ENCODE assay signal across 20 cellular contexts in genomic region chr17:50167371-50167770, GRCh38. TPM values are rescaled to one million over a fixed set of nuclear protein-coding genes. Genes with fewer than 3 reads are reported as not detected.
DNase-seq lines count a peak whose midpoint lies in the region; ATAC-seq and TF ChIP-seq lines count a peak whose summit lies in the region.
"Had no signal": no experiment of that assay in that cellular context is flagged by ENCODE, and none has a peak within 500 bp of the region (broad histone marks: within the 10 kb centered on the region; RNA-seq: fewer than 3 reads in every experiment).

No MANE protein-coding gene starts in this region.

- H2AK9ac ChIP-seq in IMR-90 (replicated peaks; ENCODE audit: low read depth, low read length, poor library complexity), result peak overlapping the region; percentile 55

- H3K9me3 ChIP-seq in IMR-90 (ENCODE audit: control insufficient read depth, insufficient read depth, low read length) (no peaks in the 10 kb centered on the region), esophagus muscularis mucosa (no peaks in the 10 kb centered on the region)
- H3K9me3 ChIP-seq: MG63 had no signal

- H3K4me2 ChIP-seq in IMR-90 (ENCODE audit: low read depth, low read length), result no peak overlapping the region

- no peak overlapping the region for H3K14ac ChIP-seq in IMR-90 (replicated peaks; ENCODE audit: low read depth, low read length)

- no peak for TF ChIP-seq CTCF in IMR-90 (conservative IDR thresholded peaks at IDR 0.05; ENCODE audit: low read depth, low read length)
- TF ChIP-seq CTCF in esophagus muscularis mucosa (IDR thresholded peaks at IDR 0.05), result no peak
- TF ChIP-seq CTCF in nephron (IDR thresholded peaks at IDR 0.05; ENCODE audit: unreplicated experiment in 3 of 3), result no peak
- TF ChIP-seq CTCF in brain microvascular endothelial cell (IDR thresholded peaks at IDR 0.05; ENCODE audit: low read depth, low read length, missing control alignments), result no peak

- H3K36me3 Mint-ChIP-seq in nephron (ENCODE audit: low read depth), result no peaks in the 10 kb centered on the region
- no peaks in the 10 kb centered on the region for H3K36me3 Mint-ChIP-seq in stimulated activated memory B cell treated with anti-CD40 and anti-IgM and Interleukin-4, amounts not matched to agents 10 μg/mL and 1 μg/mL and 100 μg/mL, for 72 hours
- H3K36me3 Mint-ChIP-seq: CD8-positive, alpha-beta T cell had no signal

- DNase-seq in IMR-90, result no peak
- DNase-seq in esophagus muscularis mucosa (ENCODE audit: extremely low spot score), result no peak
- DNase-seq in activated CD8-positive, alpha-beta memory T cell treated with anti-CD3 and anti-CD28 coated beads for 24 hours, result no peak
- DNase-seq in brain microvascular endothelial cell, result no peak
- DNase-seq: CD8-positive, alpha-beta T cell; DMS79 treated with DMSO at 0.1 percent for 48 hours; GDM1; HFFc6; KG1; MG63; NCI-H1105 treated with DMSO at 0.1 percent for 48 hours; NCI-H187; NCI-H446; NCI-H748 treated with DMSO at 0.1 percent for 48 hours; SHP77 treated with DMSO at 0.1 percent for 48 hours had no signal

- WGBS in IMR-90 (ENCODE audit: extremely low coverage in 2 of 2, insufficient read length in 1 of 2), 2 experiments, result 84% methylated on average over 7 of the region's 19 CpGs; no CpG with 5 or more reads in 1 of the 2 experiments
- WGBS in esophagus muscularis mucosa, result 80% methylated on average over 11 of the region's 19 CpGs

- H3K27ac ChIP-seq in IMR-90 (ENCODE audit: insufficient read depth, low read length), result no peak overlapping the region
- peak overlapping the region; percentile 34 to 96 (median 90) for H3K27ac ChIP-seq in esophagus muscularis mucosa (replicated peaks in 1 of 4)
- no peak overlapping the region for H3K27ac ChIP-seq in brain microvascular endothelial cell
- H3K27ac ChIP-seq: HL-60 had no signal

- no peak for TF ChIP-seq RAD21 in IMR-90 (IDR thresholded peaks at IDR 0.05; ENCODE audit: low read length)

- H3K4me3 Mint-ChIP-seq in nephron, result peak overlapping the region in 2 of 3 experiments; percentile 36 to 92
- no peak overlapping the region for H3K4me3 Mint-ChIP-seq in stimulated activated memory B cell treated with anti-CD40 and anti-IgM and Interleukin-4, amounts not matched to agents 10 μg/mL and 1 μg/mL and 100 μg/mL, for 72 hours
- H3K4me3 Mint-ChIP-seq: CD8-positive, alpha-beta T cell had no signal

- H3K27me3 ChIP-seq in IMR-90 (ENCODE audit: control insufficient read depth, insufficient read depth, low read length), result no peaks in the 10 kb centered on the region
- H3K27me3 ChIP-seq in esophagus muscularis mucosa, result no peaks in the 10 kb centered on the region
- H3K27me3 ChIP-seq in brain microvascular endothelial cell (replicated peaks), result no peaks in the 10 kb centered on the region
- H3K27me3 ChIP-seq: MG63 had no signal

- peaks cover 0 to 4% of the 10 kb centered on the region in 2 experiments; a peak in 1 of 4 replicates for H3K79me1 ChIP-seq in IMR-90 (ENCODE audit: low read depth in 1 of 2, low read length in 2 of 2)

- in situ Hi-C loops in IMR-90 (cut with MboI; ENCODE audit: low sequenced_read_pairs) (no loop called here), brain microvascular endothelial cell (cut with HindIII; ENCODE audit: low pct_ligation_motif_present, low sequenced_read_pairs) (no loop called here)

- H3K18ac ChIP-seq in IMR-90 (ENCODE audit: low read depth, low read length), result no peak overlapping the region

- H2BK20ac ChIP-seq in IMR-90 (ENCODE audit: low read depth, low read length), result no peak overlapping the region

- H3K36me3 ChIP-seq in IMR-90 (ENCODE audit: control insufficient read depth, insufficient read depth, low read length) (no peaks in the 10 kb centered on the region), esophagus muscularis mucosa (peaks cover 0 to 31% (median 14%) of the 10 kb centered on the region in 4 donors), brain microvascular endothelial cell (replicated peaks) (no peaks in the 10 kb centered on the region)
- H3K36me3 ChIP-seq: MG63 had no signal

- H3K27me3 Mint-ChIP-seq in nephron (ENCODE audit: low read depth), result no peaks in the 10 kb centered on the region
- no peaks in the 10 kb centered on the region for H3K27me3 Mint-ChIP-seq in stimulated activated memory B cell treated with anti-CD40 and anti-IgM and Interleukin-4, amounts not matched to agents 10 μg/mL and 1 μg/mL and 100 μg/mL, for 72 hours

- no peak overlapping the region for H3K9ac ChIP-seq in IMR-90 (ENCODE audit: low read depth, low read length)

- H4K20me1 ChIP-seq in IMR-90 (ENCODE audit: insufficient read depth, low read length), result no peaks in the 10 kb centered on the region

- H2AFZ ChIP-seq in IMR-90 (replicated peaks; ENCODE audit: low read length, poor library complexity), result no peak overlapping the region

- peak overlapping the region; percentile 84; the same call in 1 of the 2 replicates for H2AK5ac ChIP-seq in IMR-90 (ENCODE audit: low read depth, low read length)

- no peak overlapping the region; the same call in 1 of the 2 replicates for H3K4ac ChIP-seq in IMR-90 (ENCODE audit: low read depth, low read length)

- no peak overlapping the region for H2BK5ac ChIP-seq in IMR-90 (ENCODE audit: low read depth, low read length, poor library complexity, severe bottlenecking)

- H3K4me1 Mint-ChIP-seq in nephron, result peaks cover 39% of the 10 kb centered on the region
- peaks cover 65% of the 10 kb centered on the region for H3K4me1 Mint-ChIP-seq in stimulated activated memory B cell treated with anti-CD40 and anti-IgM and Interleukin-4, amounts not matched to agents 10 μg/mL and 1 μg/mL and 100 μg/mL, for 72 hours

- BruUV-seq in IMR-90 (replicated peaks; lab: Mats Ljungman, UMichigan), result no TSS peak

- H3K23ac ChIP-seq in IMR-90 (ENCODE audit: low read depth, low read length), result no peak overlapping the region

- no peak overlapping the region for H4K5ac ChIP-seq in IMR-90 (ENCODE audit: low read depth, low read length)

- H3K56ac ChIP-seq in IMR-90 (ENCODE audit: extremely low read depth, insufficient read depth, low read length), result no peak overlapping the region

- peaks cover 7% of the 10 kb centered on the region; the same call in 1 of the 2 replicates for H3K9me1 ChIP-seq in IMR-90 (ENCODE audit: insufficient read depth, low read length)

- dilution Hi-C loops in IMR-90 (cut with HindIII; ENCODE audit: low sequenced_read_pairs, unreplicated experiment), result no loop called here

- H3K27ac Mint-ChIP-seq in nephron, result peak overlapping the region in 1 of 3 experiments; percentile 79
- H3K27ac Mint-ChIP-seq in stimulated activated memory B cell treated with anti-CD40 and anti-IgM and Interleukin-4, amounts not matched to agents 10 μg/mL and 1 μg/mL and 100 μg/mL, for 72 hours, result peak overlapping the region; percentile 75
- H3K27ac Mint-ChIP-seq: CD8-positive, alpha-beta T cell; HFFc6 had no signal

- H4K8ac ChIP-seq in IMR-90 (ENCODE audit: low read depth in 2 of 2, low read length in 2 of 2), result no peak overlapping the region

- H4K91ac ChIP-seq in IMR-90 (ENCODE audit: insufficient read depth, low read depth, low read length), result no peak overlapping the region

- intact Hi-C loops in IMR-90 (cut with micrococcal nuclease) (no loop called here), esophagus muscularis mucosa (cut with DNase I) (no loop called here)

- CTCF ChIA-PET in IMR-90 (lab: Yijun Ruan, JAX), result no interaction called here

- H2BK15ac ChIP-seq in IMR-90 (ENCODE audit: low read depth, low read length), result no peak overlapping the region

- H2BK120ac ChIP-seq in IMR-90 (ENCODE audit: low read depth, low read length), result 0 out of 2 replicates have a peak overlapping the region, but pooled peaks have one; percentile 22

- H3K4me3 ChIP-seq in IMR-90 (ENCODE audit: insufficient read depth, low read depth, low read length) (no peak overlapping the region), esophagus muscularis mucosa (peak overlapping the region; percentile 25 to 59 (median 52)), brain microvascular endothelial cell (ENCODE audit: low read depth, low read length) (no peak overlapping the region)
- H3K4me3 ChIP-seq: MG63 had no signal

- no peaks in the 10 kb centered on the region for H3K4me1 ChIP-seq in IMR-90 (ENCODE audit: control insufficient read depth, insufficient read depth, low read length)
- H3K4me1 ChIP-seq in esophagus muscularis mucosa, result peaks cover 24 to 68% (median 64%) of the 10 kb centered on the region in 4 donors

- no peaks in the 10 kb centered on the region for H3K9me3 Mint-ChIP-seq in nephron
- H3K9me3 Mint-ChIP-seq in stimulated activated memory B cell treated with anti-CD40 and anti-IgM and Interleukin-4, amounts not matched to agents 10 μg/mL and 1 μg/mL and 100 μg/mL, for 72 hours, result no peaks in the 10 kb centered on the region
- H3K9me3 Mint-ChIP-seq: CD8-positive, alpha-beta T cell had no signal

- TF ChIP-seq POLR2A in IMR-90 (IDR thresholded peaks at IDR 0.05; ENCODE audit: low read depth, low read length) (no peak), esophagus muscularis mucosa (IDR thresholded peaks at IDR 0.05; ENCODE audit: low read depth) (no peak)

- no peak for TF ChIP-seq EP300 in esophagus muscularis mucosa (IDR thresholded peaks at IDR 0.05)

- POLR2A ChIA-PET in IMR-90 (lab: Charles Lee; ENCODE audit: unreplicated experiment), result interaction anchor here (1.2 kb wide), 1 partner anchor 34 kb away, joined by 3 read pairs; no protein-coding TSS in a partner anchor

- ATAC-seq in IMR-90 (ENCODE audit: low read depth) (no peak), HG02885 (IDR thresholded peaks at IDR 0.05; ENCODE audit: poor library complexity, unreplicated experiment) (no peak)
- ATAC-seq in stimulated activated memory B cell treated with anti-CD40 and anti-IgM and Interleukin-4, amounts not matched to agents 10 μg/mL and 1 μg/mL and 100 μg/mL, for 72 hours, result no peak
- ATAC-seq: CD8-positive, alpha-beta T cell; Panc1 had no signal

RNA-seq across cellular contexts. Expression of gene SGCA, which starts 1.6 kb away (rescaled TPM):
- total RNA-seq in IMR-90 (2012; rRNA removed) (not detected in 2 replicates), esophagus muscularis mucosa (100 to 1,000 TPM in 1 of 4 donors, 10 to 100 TPM in 3; 72.7 to 145 (median 82.8) TPM)
- polyA plus RNA-seq in IMR-90 (2012; rRNA removed), result 0.19 and 0.55 TPM in 2 replicates
- 0.36 and 0.43 TPM in 2 replicates for polyA plus RNA-seq in IMR-90 (2012; cell fraction: cytosol; rRNA removed)
- 0.34 TPM in 1 of 2 replicates, not detected in the other for polyA plus RNA-seq in IMR-90 (2012; cell fraction: nucleus; rRNA removed; ENCODE audit: low replicate concordance)

RNA-seq across cellular contexts. Expression of gene PPP1R9B, which starts 16.9 kb away (rescaled TPM):
- total RNA-seq in IMR-90 (2012; rRNA removed) (28.0 and 38.6 TPM in 2 replicates), esophagus muscularis mucosa (10 to 100 TPM; 20.2 to 46.3 (median 37.5) TPM)
- 23.0 and 25.8 TPM in 2 replicates for polyA plus RNA-seq in IMR-90 (2012; rRNA removed)
- 16.2 and 19.3 TPM in 2 replicates for polyA plus RNA-seq in IMR-90 (2012; cell fraction: cytosol; rRNA removed)
- 42.2 and 55.1 TPM in 2 replicates for polyA plus RNA-seq in IMR-90 (2012; cell fraction: nucleus; rRNA removed; ENCODE audit: low replicate concordance)

RNA-seq across cellular contexts. Expression of gene COL1A1, which starts 34.1 kb away (rescaled TPM):
- total RNA-seq in IMR-90 (2012; rRNA removed), result 1,825 and 2,180 TPM in 2 replicates
- polyA plus RNA-seq in IMR-90 (2012; rRNA removed), result 4,117 and 4,350 TPM in 2 replicates
- polyA plus RNA-seq in IMR-90 (2012; cell fraction: cytosol; rRNA removed), result 6,648 and 7,973 TPM in 2 replicates
- 7,018 and 18,611 TPM in 2 replicates for polyA plus RNA-seq in IMR-90 (2012; cell fraction: nucleus; rRNA removed; ENCODE audit: low replicate concordance)
- 100 to 1,000 TPM in 1 of 4 donors, 10 to 100 TPM in 3; 20.7 to 123 (median 41.5) TPM for total RNA-seq in esophagus muscularis mucosa

RNA-seq across cellular contexts. Expression of gene SAMD14, which starts 37.4 kb away (rescaled TPM):
- total RNA-seq in IMR-90 (2012; rRNA removed) (1.4 TPM in 2 replicates), esophagus muscularis mucosa (1 to 10 TPM in 3 of 4 donors, under 1 TPM in 1; 0.98 to 1.8 (median 1.5) TPM)
- polyA plus RNA-seq in IMR-90 (2012; rRNA removed), result 6.2 and 6.7 TPM in 2 replicates
- 2.7 and 5.4 TPM in 2 replicates for polyA plus RNA-seq in IMR-90 (2012; cell fraction: cytosol; rRNA removed)
- polyA plus RNA-seq in IMR-90 (2012; cell fraction: nucleus; rRNA removed; ENCODE audit: low replicate concordance), result 20.9 and 34.4 TPM in 2 replicates

Comparison
In these comparisons a context has a peak if more than half of its experiments do, and no peak if none do; other contexts are left out.
1. H3K27ac ChIP-seq: peak in esophagus muscularis mucosa (4 of 4); none in IMR-90 (single experiment) and brain microvascular endothelial cell (single experiment).
2. H3K4me3 ChIP-seq: peak in esophagus muscularis mucosa (4 of 4); none in IMR-90 (single experiment) and brain microvascular endothelial cell (single experiment).
3. RNA of gene SGCA, which starts 1.6 kb away (total RNA-seq): 72.7 to 145 TPM in esophagus muscularis mucosa; not detected in IMR-90; every median in the first group is over 10 times any median in the second.
4. RNA of gene COL1A1, which starts 34.1 kb away (total RNA-seq): 1,825 to 2,180 TPM in IMR-90; 20.7 to 123 TPM in esophagus muscularis mucosa; every median in the first group is over 10 times any median in the second.